20 cellular contexts compared by ENCODE assay signal in the genomic region with DNA sequence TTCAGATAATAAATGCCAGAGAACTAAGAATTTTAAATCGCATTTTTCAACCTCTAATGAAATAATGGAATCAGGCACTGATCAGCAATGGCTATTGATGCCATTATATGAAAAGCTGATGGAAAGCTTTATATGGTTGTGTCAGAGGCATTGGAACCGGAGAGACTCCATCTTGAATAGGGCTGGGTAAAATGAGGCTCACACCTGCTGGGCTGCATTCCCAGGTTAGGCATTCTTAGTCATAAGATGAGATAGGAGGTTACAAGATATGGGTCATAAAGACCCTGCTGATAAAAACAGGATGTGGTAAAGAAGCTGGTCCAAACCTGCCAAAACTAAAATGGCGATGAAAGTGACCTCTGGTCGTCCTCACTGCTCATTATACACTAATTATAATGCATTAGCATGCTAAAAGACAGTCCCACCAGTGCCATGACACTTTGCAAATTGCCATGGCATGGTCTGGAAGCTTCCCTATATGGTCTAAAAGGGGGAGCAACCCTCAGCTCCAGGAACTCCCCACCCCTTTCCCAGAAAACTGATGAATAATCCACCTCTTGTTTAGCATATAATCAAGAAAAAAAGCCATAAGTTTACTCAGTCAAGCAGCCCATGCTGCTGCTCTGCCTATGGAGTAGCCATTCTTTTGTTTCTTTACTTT.
"Had no signal": no experiment of that assay in that cellular context is flagged by ENCODE, and none has a peak within 500 bp of the region (broad histone marks: within the 10 kb centered on the region; RNA-seq: fewer than 3 reads in every experiment).

No MANE protein-coding gene starts in this region.

- H3K9me3 ChIP-seq: breast epithelium, upper lobe of left lung had no signal

- H3K4me1 ChIP-seq: breast epithelium had no signal

- H3K27ac Mint-ChIP-seq: activated naive CD8-positive, alpha-beta T cell treated with anti-CD3 and anti-CD28 coated beads, Interleukin-2, amount 10 ng/mL, durations not matched to agents 7 days and 5 days; nephron; progenitor cell of endocrine pancreas; stimulated activated naive CD8-positive, alpha-beta T cell treated with anti-CD3 and anti-CD28 coated beads, Interleukin-15, Interleukin-2, amounts not matched to agents 100 ng/mL and 50 ng/mL, for 24 hours had no signal

- H3K27me3 ChIP-seq: breast epithelium, upper lobe of left lung had no signal

- H3K9me3 Mint-ChIP-seq: activated naive CD8-positive, alpha-beta T cell treated with anti-CD3 and anti-CD28 coated beads, Interleukin-2, amount 10 ng/mL, durations not matched to agents 7 days and 5 days; nephron; stimulated activated naive CD8-positive, alpha-beta T cell treated with anti-CD3 and anti-CD28 coated beads, Interleukin-15, Interleukin-2, amounts not matched to agents 100 ng/mL and 50 ng/mL, for 24 hours had no signal

- H3K36me3 Mint-ChIP-seq: activated naive CD8-positive, alpha-beta T cell treated with anti-CD3 and anti-CD28 coated beads, Interleukin-2, amount 10 ng/mL, durations not matched to agents 7 days and 5 days had no signal

- DNase-seq: activated CD4-positive, alpha-beta T cell treated with anti-CD3 and anti-CD28 coated beads for 1 hour; activated gamma-delta T cell; activated naive CD8-positive, alpha-beta T cell treated with anti-CD3 and anti-CD28 coated beads, Interleukin-2, amount 10 ng/mL, durations not matched to agents 7 days and 5 days; aorta; effector memory CD4-positive, alpha-beta T cell; foreskin melanocyte; mesenchymal stem cell; right cardiac atrium; stimulated activated CD4-positive, alpha-beta T cell treated with anti-CD3 and anti-CD28 coated beads, Interleukin-15, amount 100 ng/mL, for 24 hours; stimulated activated CD4-positive, alpha-beta T cell treated with anti-CD3 and anti-CD28 coated beads, Interleukin-4, amount 100 ng/mL, for 1 hour; T-helper 1 cell; T1000; upper lobe of left lung had no signal

- H3K36me3 ChIP-seq: breast epithelium, upper lobe of left lung had no signal

- H3K27me3 Mint-ChIP-seq: stimulated activated naive CD8-positive, alpha-beta T cell treated with anti-CD3 and anti-CD28 coated beads, Interleukin-15, Interleukin-2, amounts not matched to agents 100 ng/mL and 50 ng/mL, for 24 hours had no signal

- H3K4me3 Mint-ChIP-seq: activated naive CD8-positive, alpha-beta T cell treated with anti-CD3 and anti-CD28 coated beads, Interleukin-2, amount 10 ng/mL, durations not matched to agents 7 days and 5 days; dendritic cell treated with granulocyte-macrophage colony-stimulating factor and Interleukin-4, amounts not matched to agents 40 ng/mL and 50 ng/mL, for 4 days; nephron; stimulated activated naive CD8-positive, alpha-beta T cell treated with anti-CD3 and anti-CD28 coated beads, Interleukin-15, Interleukin-2, amounts not matched to agents 100 ng/mL and 50 ng/mL, for 24 hours had no signal

- H3K4me3 ChIP-seq: breast epithelium, skin epidermis, upper lobe of left lung had no signal

- ATAC-seq: right cardiac atrium, SK-N-SH treated with all-trans-retinoic acid at 6 μM for 48 hours had no signal

- H3K27ac ChIP-seq: breast epithelium, skin epidermis, upper lobe of left lung had no signal
